1 cellular context compared by ENCODE assay signal in the genomic region with DNA sequence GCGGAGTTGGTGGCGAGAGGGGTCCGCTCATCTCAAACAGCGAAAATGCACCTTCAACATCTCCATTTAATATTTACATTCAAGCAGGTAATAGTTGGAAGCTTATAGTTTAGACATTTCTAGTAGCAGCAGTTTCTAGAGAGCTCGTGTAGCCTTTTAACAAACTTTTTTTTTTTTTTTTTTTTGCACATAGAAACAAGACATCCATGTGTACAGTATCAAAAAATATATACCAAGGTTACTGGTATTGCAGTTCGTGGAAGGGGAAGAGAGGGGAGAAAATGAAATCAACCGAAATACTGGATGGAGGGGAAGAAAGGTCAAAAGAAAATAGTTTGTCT.
TF ChIP-seq lines count a peak whose summit lies in the region.

No MANE protein-coding gene starts in this region.

TF ChIP-seq in endothelial cell of umbilical vein, 7 proteins besides CTCF, POLR2A, EP300 and RAD21:
- TF ChIP-seq JUN (IDR thresholded peaks at IDR 0.05; ENCODE audit: borderline replicate concordance, insufficient read depth, insufficient read length, low read depth) (no peak), EZH2 (IDR thresholded peaks at IDR 0.05; ENCODE audit: borderline replicate concordance, low read depth, low read length, severe bottlenecking) (no peak), MYC (IDR thresholded peaks at IDR 0.05; ENCODE audit: low read depth, low read length) (no peak), FOS (IDR thresholded peaks at IDR 0.05; ENCODE audit: borderline replicate concordance, insufficient read depth, low read length) (no peak), POLR2AphosphoS5 (IDR thresholded peaks at IDR 0.05; ENCODE audit: insufficient read depth, low read depth, low read length) (no peak), GATA2 (IDR thresholded peaks at IDR 0.05; ENCODE audit: insufficient read depth, insufficient read length, low read depth, low read length) (no peak)
- TF ChIP-seq, protein P1, sequence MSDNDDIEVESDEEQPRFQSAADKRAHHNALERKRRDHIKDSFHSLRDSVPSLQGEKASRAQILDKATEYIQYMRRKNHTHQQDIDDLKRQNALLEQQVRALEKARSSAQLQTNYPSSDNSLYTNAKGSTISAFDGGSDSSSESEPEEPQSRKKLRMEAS (IDR thresholded peaks at IDR 0.05; ENCODE audit: insufficient read depth, insufficient read length) = no peak
